2 cellular contexts compared by ENCODE assay signal in the genomic region with DNA sequence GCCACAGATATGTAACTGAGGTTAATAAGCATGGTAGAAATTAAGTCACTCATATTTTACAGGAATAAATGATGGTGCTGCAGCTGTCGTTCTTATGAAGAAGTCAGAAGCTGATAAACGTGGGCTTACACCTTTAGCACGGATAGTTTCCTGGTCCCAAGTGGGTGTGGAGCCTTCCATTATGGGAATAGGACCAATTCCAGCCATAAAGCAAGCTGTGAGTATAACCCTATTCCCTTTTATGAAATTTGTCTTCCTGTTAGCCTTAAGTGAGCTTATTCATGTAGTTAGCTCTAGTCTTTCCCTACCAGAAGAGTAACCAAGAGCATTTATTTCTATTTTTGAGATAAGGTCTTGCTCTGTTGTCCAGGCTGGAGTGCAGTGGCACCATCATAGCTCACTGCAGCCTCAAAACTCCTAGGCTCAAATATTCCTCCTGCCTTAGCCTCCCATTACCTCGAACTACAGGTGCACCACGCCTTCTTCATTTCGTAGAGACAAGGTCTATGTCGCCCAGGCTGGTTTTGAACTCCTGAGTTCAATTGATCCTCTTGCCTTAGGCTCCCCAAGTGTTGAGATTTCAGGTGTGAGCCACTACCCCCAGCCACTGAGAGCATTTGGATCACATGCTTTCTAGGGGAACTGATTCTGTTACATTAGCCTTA.
TF ChIP-seq lines count a peak whose summit lies in the region.

No MANE protein-coding gene starts in this region.

TF ChIP-seq in HCT116, 20 proteins besides CTCF, POLR2A, EP300 and RAD21:
- TF ChIP-seq POLR2AphosphoS5 (IDR thresholded peaks at IDR 0.05; ENCODE audit: low read depth, low read length) (0 out of 2 replicates have a peak, but pooled peaks have one; percentile 32), SRF (IDR thresholded peaks at IDR 0.05; ENCODE audit: low read depth) (no peak), REST (IDR thresholded peaks at IDR 0.05; ENCODE audit: low read depth) (no peak), EZH2phosphoT487 (IDR thresholded peaks at IDR 0.05; ENCODE audit: borderline replicate concordance) (no peak)

TF ChIP-seq in K562, 482 proteins besides CTCF, POLR2A, EP300 and RAD21:
- TF ChIP-seq KDM5B (IDR thresholded peaks at IDR 0.05; ENCODE audit: insufficient replicate concordance, low read depth, low read length) (no peak), MYNN (IDR thresholded peaks at IDR 0.05) (peak; percentile 55; the same call in 1 of the 2 replicates), MYNN (CRISPR knock-in tag; IDR thresholded peaks at IDR 0.05) (no peak), PML (IDR thresholded peaks at IDR 0.05; ENCODE audit: low read length) (peak; percentile 40; the same call in 1 of the 2 replicates), ZNF212 (CRISPR knock-in tag; IDR thresholded peaks at IDR 0.05) (no peak), ZNF239 (CRISPR knock-in tag; IDR thresholded peaks at IDR 0.05) (no peak), GTF2A2 (tag; IDR thresholded peaks at IDR 0.05) (no peak), CBX3 (IDR thresholded peaks at IDR 0.05; ENCODE audit: borderline replicate concordance in 1 of 2, low read length in 2 of 2) (0 out of 3 replicates have a peak, but pooled peaks of 1 of the 2 experiments have one; percentile 18), POLR2B (IDR thresholded peaks at IDR 0.05; ENCODE audit: low read depth, partially characterized antibody) (peak; percentile 65), ZNF79 (CRISPR knock-in tag; IDR thresholded peaks at IDR 0.05; ENCODE audit: low read depth) (no peak), KHSRP (IDR thresholded peaks at IDR 0.05) (0 out of 2 replicates have a peak, but pooled peaks have one; percentile 12), THAP12 (CRISPR knock-in tag; IDR thresholded peaks at IDR 0.05) (no peak), CCNT2 (IDR thresholded peaks at IDR 0.05; ENCODE audit: borderline replicate concordance, extremely low read depth, insufficient read length, low read depth, low read length) (no peak), POLR2AphosphoS2 (IDR thresholded peaks at IDR 0.05; ENCODE audit: low read length) (peak; percentile 53; the same call in 1 of the 2 replicates), POLR2AphosphoS5 (IDR thresholded peaks at IDR 0.05; ENCODE audit: control insufficient read depth, insufficient read depth, low read depth, low read length) (peak; percentile 32; the same call in 1 of the 2 replicates), PHF20 (IDR thresholded peaks at IDR 0.05; ENCODE audit: partially characterized antibody) (no peak), C11orf30 (IDR thresholded peaks at IDR 0.05; ENCODE audit: low read depth) (no peak), MBD2 (IDR thresholded peaks at IDR 0.05; ENCODE audit: borderline replicate concordance, low read depth) (no peak), SUPT5H (IDR thresholded peaks at IDR 0.05) (peak; percentile 74), FOXK2 (conservative IDR thresholded peaks at IDR 0.05 in 1 of 2, IDR thresholded peaks at IDR 0.05 in 1 of 2; ENCODE audit: low read depth in 2 of 2) (no peak), OTX1 (CRISPR knock-in tag; IDR thresholded peaks at IDR 0.05) (no peak), POLR3A (IDR thresholded peaks at IDR 0.05; ENCODE audit: borderline replicate concordance, extremely low read depth, insufficient read depth, insufficient read length) (no peak), ZZZ3 (IDR thresholded peaks at IDR 0.05) (no peak), DDX20 (tag; IDR thresholded peaks at IDR 0.05; ENCODE audit: low read depth) (no peak), ZNF121 (CRISPR knock-in tag; conservative IDR thresholded peaks at IDR 0.05) (0 out of 2 replicates have a peak, but pooled peaks have one; percentile 22)
- TF ChIP-seq, protein P1, sequence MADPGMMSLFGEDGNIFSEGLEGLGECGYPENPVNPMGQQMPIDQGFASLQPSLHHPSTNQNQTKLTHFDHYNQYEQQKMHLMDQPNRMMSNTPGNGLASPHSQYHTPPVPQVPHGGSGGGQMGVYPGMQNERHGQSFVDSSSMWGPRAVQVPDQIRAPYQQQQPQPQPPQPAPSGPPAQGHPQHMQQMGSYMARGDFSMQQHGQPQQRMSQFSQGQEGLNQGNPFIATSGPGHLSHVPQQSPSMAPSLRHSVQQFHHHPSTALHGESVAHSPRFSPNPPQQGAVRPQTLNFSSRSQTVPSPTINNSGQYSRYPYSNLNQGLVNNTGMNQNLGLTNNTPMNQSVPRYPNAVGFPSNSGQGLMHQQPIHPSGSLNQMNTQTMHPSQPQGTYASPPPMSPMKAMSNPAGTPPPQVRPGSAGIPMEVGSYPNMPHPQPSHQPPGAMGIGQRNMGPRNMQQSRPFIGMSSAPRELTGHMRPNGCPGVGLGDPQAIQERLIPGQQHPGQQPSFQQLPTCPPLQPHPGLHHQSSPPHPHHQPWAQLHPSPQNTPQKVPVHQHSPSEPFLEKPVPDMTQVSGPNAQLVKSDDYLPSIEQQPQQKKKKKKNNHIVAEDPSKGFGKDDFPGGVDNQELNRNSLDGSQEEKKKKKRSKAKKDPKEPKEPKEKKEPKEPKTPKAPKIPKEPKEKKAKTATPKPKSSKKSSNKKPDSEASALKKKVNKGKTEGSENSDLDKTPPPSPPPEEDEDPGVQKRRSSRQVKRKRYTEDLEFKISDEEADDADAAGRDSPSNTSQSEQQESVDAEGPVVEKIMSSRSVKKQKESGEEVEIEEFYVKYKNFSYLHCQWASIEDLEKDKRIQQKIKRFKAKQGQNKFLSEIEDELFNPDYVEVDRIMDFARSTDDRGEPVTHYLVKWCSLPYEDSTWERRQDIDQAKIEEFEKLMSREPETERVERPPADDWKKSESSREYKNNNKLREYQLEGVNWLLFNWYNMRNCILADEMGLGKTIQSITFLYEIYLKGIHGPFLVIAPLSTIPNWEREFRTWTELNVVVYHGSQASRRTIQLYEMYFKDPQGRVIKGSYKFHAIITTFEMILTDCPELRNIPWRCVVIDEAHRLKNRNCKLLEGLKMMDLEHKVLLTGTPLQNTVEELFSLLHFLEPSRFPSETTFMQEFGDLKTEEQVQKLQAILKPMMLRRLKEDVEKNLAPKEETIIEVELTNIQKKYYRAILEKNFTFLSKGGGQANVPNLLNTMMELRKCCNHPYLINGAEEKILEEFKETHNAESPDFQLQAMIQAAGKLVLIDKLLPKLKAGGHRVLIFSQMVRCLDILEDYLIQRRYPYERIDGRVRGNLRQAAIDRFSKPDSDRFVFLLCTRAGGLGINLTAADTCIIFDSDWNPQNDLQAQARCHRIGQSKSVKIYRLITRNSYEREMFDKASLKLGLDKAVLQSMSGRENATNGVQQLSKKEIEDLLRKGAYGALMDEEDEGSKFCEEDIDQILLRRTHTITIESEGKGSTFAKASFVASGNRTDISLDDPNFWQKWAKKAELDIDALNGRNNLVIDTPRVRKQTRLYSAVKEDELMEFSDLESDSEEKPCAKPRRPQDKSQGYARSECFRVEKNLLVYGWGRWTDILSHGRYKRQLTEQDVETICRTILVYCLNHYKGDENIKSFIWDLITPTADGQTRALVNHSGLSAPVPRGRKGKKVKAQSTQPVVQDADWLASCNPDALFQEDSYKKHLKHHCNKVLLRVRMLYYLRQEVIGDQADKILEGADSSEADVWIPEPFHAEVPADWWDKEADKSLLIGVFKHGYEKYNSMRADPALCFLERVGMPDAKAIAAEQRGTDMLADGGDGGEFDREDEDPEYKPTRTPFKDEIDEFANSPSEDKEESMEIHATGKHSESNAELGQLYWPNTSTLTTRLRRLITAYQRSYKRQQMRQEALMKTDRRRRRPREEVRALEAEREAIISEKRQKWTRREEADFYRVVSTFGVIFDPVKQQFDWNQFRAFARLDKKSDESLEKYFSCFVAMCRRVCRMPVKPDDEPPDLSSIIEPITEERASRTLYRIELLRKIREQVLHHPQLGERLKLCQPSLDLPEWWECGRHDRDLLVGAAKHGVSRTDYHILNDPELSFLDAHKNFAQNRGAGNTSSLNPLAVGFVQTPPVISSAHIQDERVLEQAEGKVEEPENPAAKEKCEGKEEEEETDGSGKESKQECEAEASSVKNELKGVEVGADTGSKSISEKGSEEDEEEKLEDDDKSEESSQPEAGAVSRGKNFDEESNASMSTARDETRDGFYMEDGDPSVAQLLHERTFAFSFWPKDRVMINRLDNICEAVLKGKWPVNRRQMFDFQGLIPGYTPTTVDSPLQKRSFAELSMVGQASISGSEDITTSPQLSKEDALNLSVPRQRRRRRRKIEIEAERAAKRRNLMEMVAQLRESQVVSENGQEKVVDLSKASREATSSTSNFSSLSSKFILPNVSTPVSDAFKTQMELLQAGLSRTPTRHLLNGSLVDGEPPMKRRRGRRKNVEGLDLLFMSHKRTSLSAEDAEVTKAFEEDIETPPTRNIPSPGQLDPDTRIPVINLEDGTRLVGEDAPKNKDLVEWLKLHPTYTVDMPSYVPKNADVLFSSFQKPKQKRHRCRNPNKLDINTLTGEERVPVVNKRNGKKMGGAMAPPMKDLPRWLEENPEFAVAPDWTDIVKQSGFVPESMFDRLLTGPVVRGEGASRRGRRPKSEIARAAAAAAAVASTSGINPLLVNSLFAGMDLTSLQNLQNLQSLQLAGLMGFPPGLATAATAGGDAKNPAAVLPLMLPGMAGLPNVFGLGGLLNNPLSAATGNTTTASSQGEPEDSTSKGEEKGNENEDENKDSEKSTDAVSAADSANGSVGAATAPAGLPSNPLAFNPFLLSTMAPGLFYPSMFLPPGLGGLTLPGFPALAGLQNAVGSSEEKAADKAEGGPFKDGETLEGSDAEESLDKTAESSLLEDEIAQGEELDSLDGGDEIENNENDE (IDR thresholded peaks at IDR 0.05; ENCODE audit: low read depth, low read length) = no peak
- TF ChIP-seq, protein P2, sequence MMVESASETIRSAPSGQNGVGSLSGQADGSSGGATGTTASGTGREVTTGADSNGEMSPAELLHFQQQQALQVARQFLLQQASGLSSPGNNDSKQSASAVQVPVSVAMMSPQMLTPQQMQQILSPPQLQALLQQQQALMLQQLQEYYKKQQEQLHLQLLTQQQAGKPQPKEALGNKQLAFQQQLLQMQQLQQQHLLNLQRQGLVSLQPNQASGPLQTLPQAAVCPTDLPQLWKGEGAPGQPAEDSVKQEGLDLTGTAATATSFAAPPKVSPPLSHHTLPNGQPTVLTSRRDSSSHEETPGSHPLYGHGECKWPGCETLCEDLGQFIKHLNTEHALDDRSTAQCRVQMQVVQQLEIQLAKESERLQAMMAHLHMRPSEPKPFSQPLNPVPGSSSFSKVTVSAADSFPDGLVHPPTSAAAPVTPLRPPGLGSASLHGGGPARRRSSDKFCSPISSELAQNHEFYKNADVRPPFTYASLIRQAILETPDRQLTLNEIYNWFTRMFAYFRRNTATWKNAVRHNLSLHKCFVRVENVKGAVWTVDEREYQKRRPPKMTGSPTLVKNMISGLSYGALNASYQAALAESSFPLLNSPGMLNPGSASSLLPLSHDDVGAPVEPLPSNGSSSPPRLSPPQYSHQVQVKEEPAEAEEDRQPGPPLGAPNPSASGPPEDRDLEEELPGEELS (CRISPR knock-in tag; IDR thresholded peaks at IDR 0.05; ENCODE audit: borderline replicate concordance) = no peak
